15 cellular contexts compared by ENCODE assay signal in the genomic region with DNA sequence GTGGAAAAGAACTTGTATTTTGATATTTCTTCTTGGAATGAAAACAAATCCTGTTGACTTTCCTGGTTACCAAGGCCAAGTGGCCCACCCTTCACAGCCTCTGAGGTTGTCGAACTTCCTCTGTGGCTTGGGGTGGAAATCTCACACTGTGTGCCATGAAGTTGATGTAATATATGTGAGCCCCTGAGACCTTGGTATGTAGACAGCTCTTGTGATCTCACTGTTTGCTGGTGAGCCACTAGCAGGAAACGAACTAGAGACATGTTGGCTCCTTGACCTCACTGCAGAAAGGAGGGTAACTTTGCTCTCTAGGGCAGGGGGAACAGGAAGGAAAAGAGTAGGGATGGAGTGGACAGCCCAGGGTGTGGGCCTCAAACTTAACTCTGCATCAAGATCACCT.
A peak's percentile ranks its signal among the peaks of the same experiment; 100 is the strongest.
DNase-seq lines count a peak whose midpoint lies in the region; ATAC-seq and TF ChIP-seq lines count a peak whose summit lies in the region.
"Had no signal": no experiment of that assay in that cellular context is flagged by ENCODE, and none has a peak within 500 bp of the region (broad histone marks: within the 10 kb centered on the region; RNA-seq: fewer than 3 reads in every experiment).

No MANE protein-coding gene starts in this region.

- intact Hi-C loops in left lung (cut with DNase I): loop anchor here in 1 of 2 donors (10.0 kb wide), 1 partner anchor 895 kb away; no protein-coding TSS in a partner anchor

- peaks cover 10 to 54% of the 10 kb centered on the region in 2 donors for H3K4me1 ChIP-seq in left lung

- H3K27me3 Mint-ChIP-seq in stimulated activated naive CD8-positive, alpha-beta T cell treated with anti-CD3 and anti-CD28 coated beads, Interleukin-15, Interleukin-2, amounts not matched to agents 100 ng/mL and 50 ng/mL, for 24 hours: no peaks in the 10 kb centered on the region
- H3K27me3 Mint-ChIP-seq: progenitor cell of endocrine pancreas had no signal

- H3K27ac ChIP-seq in brain microvascular endothelial cell (no peak overlapping the region), left lung (peak overlapping the region in 1 of 2 donors; percentile 26)

- peak overlapping the region; percentile 13 for H3K27ac Mint-ChIP-seq in stimulated activated naive CD8-positive, alpha-beta T cell treated with anti-CD3 and anti-CD28 coated beads, Interleukin-15, Interleukin-2, amounts not matched to agents 100 ng/mL and 50 ng/mL, for 24 hours
- H3K27ac Mint-ChIP-seq: HFFc6, progenitor cell of endocrine pancreas had no signal

- no peak overlapping the region for H3K4me3 Mint-ChIP-seq in stimulated activated naive CD8-positive, alpha-beta T cell treated with anti-CD3 and anti-CD28 coated beads, Interleukin-15, Interleukin-2, amounts not matched to agents 100 ng/mL and 50 ng/mL, for 24 hours
- H3K4me3 Mint-ChIP-seq: HFFc6 had no signal

- H3K9me3 ChIP-seq in left lung: no peaks in the 10 kb centered on the region
- H3K9me3 ChIP-seq: esophagus squamous epithelium had no signal

- no peaks in the 10 kb centered on the region for H3K9me3 Mint-ChIP-seq in stimulated activated naive CD8-positive, alpha-beta T cell treated with anti-CD3 and anti-CD28 coated beads, Interleukin-15, Interleukin-2, amounts not matched to agents 100 ng/mL and 50 ng/mL, for 24 hours
- H3K9me3 Mint-ChIP-seq: HFFc6 had no signal

- no peak for TF ChIP-seq CTCF in brain microvascular endothelial cell (IDR thresholded peaks at IDR 0.05; ENCODE audit: low read depth, low read length, missing control alignments)
- TF ChIP-seq CTCF in left lung (IDR thresholded peaks at IDR 0.05): no peak

- peak; percentile 12 to 19 for DNase-seq in activated CD8-positive, alpha-beta memory T cell treated with anti-CD3 and anti-CD28 coated beads for 4 hours (ENCODE audit: low read depth in 2 of 2)
- no peak for DNase-seq in activated CD8-positive, alpha-beta memory T cell treated with anti-CD3 and anti-CD28 coated beads, Interleukin-2, amount 50 U/mL, for 48 hours
- DNase-seq in brain microvascular endothelial cell (peak; percentile 56), left lung (peak in 1 of 2 donors; percentile 48), HT-29 (ENCODE audit: low spot score) (no peak), middle frontal gyrus (ENCODE audit: extremely low spot score, low spot score) (no peak)
- DNase-seq: 8988T; Calu3; esophagus squamous epithelium; HFFc6; NCI-H345; stimulated activated CD4-positive, alpha-beta T cell treated with anti-CD3 and anti-CD28 coated beads, Interleukin-4, amount 100 ng/mL, for 24 hours had no signal

- in situ Hi-C loops in brain microvascular endothelial cell (cut with HindIII; ENCODE audit: low pct_ligation_motif_present, low sequenced_read_pairs): no loop called here

- peaks cover 30% of the 10 kb centered on the region for H3K36me3 Mint-ChIP-seq in stimulated activated naive CD8-positive, alpha-beta T cell treated with anti-CD3 and anti-CD28 coated beads, Interleukin-15, Interleukin-2, amounts not matched to agents 100 ng/mL and 50 ng/mL, for 24 hours (ENCODE audit: low read depth)

- ATAC-seq in left lung (peak; percentile 68), HG02623 (IDR thresholded peaks at IDR 0.05; ENCODE audit: unreplicated experiment) (no peak)

- H3K4me3 ChIP-seq in brain microvascular endothelial cell (ENCODE audit: low read depth, low read length) (no peak overlapping the region), left lung (no peak overlapping the region)
- H3K4me3 ChIP-seq: esophagus squamous epithelium had no signal

- peaks cover 52% of the 10 kb centered on the region for H3K4me1 Mint-ChIP-seq in stimulated activated naive CD8-positive, alpha-beta T cell treated with anti-CD3 and anti-CD28 coated beads, Interleukin-15, Interleukin-2, amounts not matched to agents 100 ng/mL and 50 ng/mL, for 24 hours (ENCODE audit: low read depth)

- no peaks in the 10 kb centered on the region for H3K36me3 ChIP-seq in brain microvascular endothelial cell (replicated peaks)
- peaks cover 0 to 21% of the 10 kb centered on the region in 2 donors for H3K36me3 ChIP-seq in left lung

- H3K27me3 ChIP-seq in brain microvascular endothelial cell (replicated peaks): no peaks in the 10 kb centered on the region
- H3K27me3 ChIP-seq in left lung: no peaks in the 10 kb centered on the region
- H3K27me3 ChIP-seq: esophagus squamous epithelium had no signal

Comparison
In these comparisons a context has a peak if more than half of its experiments do, and no peak if none do; other contexts are left out.
1. DNase-seq: peak in activated CD8-positive, alpha-beta memory T cell treated with anti-CD3 and anti-CD28 coated beads for 4 hours (2 of 2) and brain microvascular endothelial cell (single experiment); none in activated CD8-positive, alpha-beta memory T cell treated with anti-CD3 and anti-CD28 coated beads, Interleukin-2, amount 50 U/mL, for 48 hours (single experiment), HT-29 (single experiment) and middle frontal gyrus (single experiment).